16 cellular contexts compared by ENCODE assay signal in the genomic region with DNA sequence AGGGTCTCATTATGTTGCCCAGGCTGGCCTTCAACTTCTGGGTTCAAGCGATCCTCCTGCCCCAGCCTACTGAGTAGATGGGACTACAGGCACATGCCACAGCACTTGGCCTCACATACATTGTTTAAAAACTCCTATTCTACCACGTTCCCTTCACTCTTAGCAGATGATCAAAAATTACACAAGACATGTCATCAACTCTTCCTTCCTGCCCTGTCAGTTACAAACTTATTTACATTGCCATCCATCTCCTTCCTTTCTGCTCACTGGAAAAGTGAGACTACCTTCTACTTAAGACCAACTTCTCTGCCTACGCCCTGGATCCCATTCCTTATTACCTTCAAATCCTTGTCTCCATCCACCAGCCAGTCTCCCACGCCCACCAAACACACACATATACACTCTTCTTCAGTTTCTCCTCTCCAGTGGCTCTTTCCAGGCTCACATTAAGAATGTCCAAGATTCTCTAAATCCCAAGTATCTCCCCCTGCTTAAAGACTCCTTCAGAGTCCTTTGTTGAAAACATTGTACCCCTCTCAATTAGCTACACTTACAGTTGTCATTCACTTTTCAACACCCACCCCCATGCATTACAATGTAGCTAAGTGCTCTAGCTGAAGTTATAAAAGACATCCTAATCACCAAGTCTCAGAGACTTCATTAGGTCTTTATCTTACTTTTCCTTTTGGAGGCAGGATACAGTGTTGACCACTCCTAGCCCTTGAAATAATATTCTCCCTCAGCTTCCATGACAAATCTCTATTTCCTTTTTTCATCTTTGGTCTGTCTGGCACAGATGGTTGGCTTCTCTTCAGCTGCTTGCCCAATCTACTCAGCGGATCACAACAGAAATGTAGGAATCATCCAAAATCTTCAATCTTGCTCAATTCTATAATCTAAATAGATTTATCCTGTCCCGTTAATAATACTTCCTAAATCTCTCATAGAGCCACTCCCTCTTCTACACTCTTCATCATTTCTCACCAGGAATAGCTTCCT. TPM values are rescaled to one million over a fixed set of nuclear protein-coding genes. Genes with fewer than 3 reads are reported as not detected.
DNase-seq lines count a peak whose midpoint lies in the region; ATAC-seq, FAIRE-seq and TF ChIP-seq lines count a peak whose summit lies in the region.
"Had no signal": no experiment of that assay in that cellular context is flagged by ENCODE, and none has a peak within 500 bp of the region (broad histone marks: within the 10 kb centered on the region; RNA-seq: fewer than 3 reads in every experiment).

No MANE protein-coding gene starts in this region.

- TF ChIP-seq POLR2A in NB4 (IDR thresholded peaks at IDR 0.05; ENCODE audit: extremely low read depth, insufficient read length), result no peak

- H3K9me3 ChIP-seq in fibroblast of lung (ENCODE audit: control insufficient read depth, insufficient read depth, low read depth, low read length), result no peaks in the 10 kb centered on the region

- no peaks in the 10 kb centered on the region for H3K36me3 ChIP-seq in fibroblast of lung (ENCODE audit: control insufficient read depth, insufficient read depth, low read length)

- peaks cover 86% of the 10 kb centered on the region for H3K79me2 ChIP-seq in fibroblast of lung (ENCODE audit: control insufficient read depth, insufficient read depth, low read length)

- FAIRE-seq in D721Med (lab: Jason Lieb, UNC), result no peak
- FAIRE-seq: G401.6 had no signal

- H3K27me3 ChIP-seq in fibroblast of lung (ENCODE audit: control insufficient read depth, insufficient read depth, low read length), result no peaks in the 10 kb centered on the region

- no peak overlapping the region for H3K9ac ChIP-seq in fibroblast of lung (ENCODE audit: insufficient read depth, low read length)

- peak overlapping the region; percentile 52 for H3K4me2 ChIP-seq in fibroblast of lung (ENCODE audit: extremely low read depth, insufficient read depth, low read length)

- peaks cover 8% of the 10 kb centered on the region for H4K20me1 ChIP-seq in fibroblast of lung (ENCODE audit: control insufficient read depth, extremely low read depth, insufficient read depth, low read length)

- DNase-seq in ELR (ENCODE audit: low read depth) (peak; percentile 1), NB4 (ENCODE audit: low read depth) (peak; percentile 40), fibroblast of lung (ENCODE audit: low read depth in 2 of 2) (peak; percentile 46 to 80), skeletal muscle cell (ENCODE audit: low read depth) (peak; percentile 51), amniotic stem cell (lab: John Stamatoyannopoulos, UW) (no peak), D721Med (ENCODE audit: insufficient read length, low spot score) (no peak)
- no peak for DNase-seq in activated CD4-positive, CD25-positive, alpha-beta regulatory T cell (lab: John Stamatoyannopoulos, UW)
- DNase-seq: activated CD4-positive, alpha-beta T cell treated with anti-CD3 and anti-CD28 coated beads for 36 hours; amygdala; CD4-positive, alpha-beta memory T cell; kidney glomerular epithelial cell; naive thymus-derived CD4-positive, alpha-beta T cell; NCI-H1092 treated with DMSO at 0.1 percent for 48 hours; NCI-H446 had no signal

- TF ChIP-seq CTCF in NB4 (IDR thresholded peaks at IDR 0.05; ENCODE audit: low read depth, low read length) (no peak), fibroblast of lung (conservative IDR thresholded peaks at IDR 0.05 in 1 of 2, IDR thresholded peaks at IDR 0.05 in 1 of 2; ENCODE audit: low read depth in 1 of 2, low read length in 2 of 2) (no peak), D721Med (IDR thresholded peaks at IDR 0.05; ENCODE audit: insufficient read depth, missing control alignments) (no peak)

- no peak overlapping the region for H3K27ac ChIP-seq in fibroblast of lung (ENCODE audit: insufficient read depth, low read length)

- no peak overlapping the region for H2AFZ ChIP-seq in fibroblast of lung (ENCODE audit: low read length)

- H3K4me3 ChIP-seq in NB4 (ENCODE audit: low read depth, low read length) (no peak overlapping the region), fibroblast of lung (replicated peaks in 1 of 4; ENCODE audit: control extremely low read depth in 1 of 4, insufficient read depth in 1 of 4, low read depth in 3 of 4, low read length in 4 of 4) (peak overlapping the region in 1 of 4 experiments; percentile 17), skeletal muscle cell (ENCODE audit: low read depth, low read length) (no peak overlapping the region)

- ATAC-seq in HG02938 (IDR thresholded peaks at IDR 0.05; ENCODE audit: unreplicated experiment), result no peak
- ATAC-seq: activated CD4-positive, alpha-beta T cell treated with anti-CD3 and anti-CD28 coated beads for 36 hours; naive thymus-derived CD4-positive, alpha-beta T cell had no signal

- peaks cover 20% of the 10 kb centered on the region for H3K4me1 ChIP-seq in fibroblast of lung (ENCODE audit: control insufficient read depth, extremely low read depth, insufficient read depth, low read length)

RNA-seq across cellular contexts. Expression of a gene that starts 4.2 kb away (rescaled TPM):
- total RNA-seq in fibroblast of lung, result 69.9 and 91.8 TPM in 2 replicates
- 42.5 and 61.0 TPM in 2 replicates for polyA plus RNA-seq in fibroblast of lung
- 26.3 and 57.5 TPM in 2 replicates for polyA plus RNA-seq in fibroblast of lung (2012)
- polyA minus RNA-seq in fibroblast of lung (ENCODE audit: low replicate concordance), result 74.1 and 78.9 TPM in 2 replicates

RNA-seq across cellular contexts. Expression of a gene that starts 4.9 kb away (rescaled TPM):
- 23.6 and 26.3 TPM in 2 replicates for total RNA-seq in fibroblast of lung
- 33.3 and 38.0 TPM in 2 replicates for polyA plus RNA-seq in fibroblast of lung
- polyA plus RNA-seq in fibroblast of lung (2012), result 16.1 and 17.6 TPM in 2 replicates
- polyA minus RNA-seq in fibroblast of lung (ENCODE audit: low replicate concordance), result 24.0 and 33.3 TPM in 2 replicates

Comparison
In these comparisons a context has a peak if more than half of its experiments do, and no peak if none do; other contexts are left out.
1. DNase-seq: peak in ELR (single experiment), NB4 (single experiment), fibroblast of lung (2 of 2) and skeletal muscle cell (single experiment); none in activated CD4-positive, CD25-positive, alpha-beta regulatory T cell (0 of 4), amniotic stem cell (single experiment) and D721Med (single experiment).